8 cellular contexts compared by ENCODE assay signal in the genomic region with DNA sequence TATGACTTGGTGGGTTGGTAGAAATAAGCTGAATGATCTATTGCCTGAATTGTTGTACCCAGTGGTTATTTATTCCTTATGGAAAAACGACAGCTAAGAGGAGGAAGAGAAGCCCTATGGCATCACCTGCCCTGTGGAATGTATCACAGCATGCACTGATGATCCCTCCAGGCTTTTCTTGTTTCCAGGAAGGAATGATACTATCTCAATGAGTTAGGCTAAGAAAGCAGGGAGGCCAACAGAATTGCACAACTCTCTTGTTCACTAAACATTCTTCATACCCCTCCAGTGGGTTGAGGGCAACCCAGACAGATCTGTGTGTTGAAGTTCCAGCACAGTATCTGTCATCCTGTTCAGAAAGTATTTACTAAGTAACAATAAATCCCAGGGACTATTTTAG.
"Had no signal": no experiment of that assay in that cellular context is flagged by ENCODE, and none has a peak within 500 bp of the region (broad histone marks: within the 10 kb centered on the region; RNA-seq: fewer than 3 reads in every experiment).

No MANE protein-coding gene starts in this region.

- DNase-seq: IMR-90, KBM-7, KG1 had no signal

- H3K27ac ChIP-seq: HL-60, KMS-11 had no signal

- H3K4me2 ChIP-seq: KMS-11 had no signal

- H3K4me3 ChIP-seq: K562 had no signal

- H3K9ac ChIP-seq: KMS-11 had no signal

- FAIRE-seq: HepG2, HTR-8/SVneo, K562 had no signal

- ATAC-seq: HepG2, K562 had no signal
